13 cellular contexts compared by ENCODE assay signal in genomic region chr11:61325649-61326414, GRCh38. TPM values are rescaled to one million over a fixed set of nuclear protein-coding genes. Genes with fewer than 3 reads are reported as not detected.
A peak's percentile ranks its signal among the peaks of the same experiment; 100 is the strongest.
DNase-seq lines count a peak whose midpoint lies in the region; ATAC-seq, FAIRE-seq and TF ChIP-seq lines count a peak whose summit lies in the region.
"Had no signal": no experiment of that assay in that cellular context is flagged by ENCODE, and none has a peak within 500 bp of the region (broad histone marks: within the 10 kb centered on the region; RNA-seq: fewer than 3 reads in every experiment).

No MANE protein-coding gene starts in this region.

- H3K4me1 ChIP-seq in adrenal gland (replicated peaks in 1 of 2) (peaks cover 45 to 62% of the 10 kb centered on the region in 2 donors), prostate gland (replicated peaks) (peaks cover 9% of the 10 kb centered on the region)

- H3K27ac ChIP-seq in adrenal gland (peak overlapping the region in 4 of 5 donors; percentile 15 to 62 (median 26)), prostate gland (peak overlapping the region; percentile 28 to 40)

- H3K36me3 ChIP-seq in adrenal gland (replicated peaks in 1 of 2) (peaks cover 0 to 84% of the 10 kb centered on the region in 2 donors), prostate gland (peaks cover 5 to 39% of the 10 kb centered on the region in 2 donors)

- H3K4me3 ChIP-seq in adrenal gland (no peak overlapping the region), fibroblast of the aortic adventitia (ENCODE audit: low read depth, low read length) (no peak overlapping the region), prostate gland (no peak overlapping the region)

- no peak for ATAC-seq in GM18870 (IDR thresholded peaks at IDR 0.05; ENCODE audit: unreplicated experiment)
- ATAC-seq: activated CD8-positive, alpha-beta T cell treated with anti-CD3 and anti-CD28 coated beads for 36 hours had no signal

- 37 to 52% (median 41%) methylated on average over 2 of the region's 2 CpGs for WGBS in adrenal gland, 4 donors
- WGBS in prostate gland = 25% methylated on average over 2 of the region's 2 CpGs

- H3K9me3 ChIP-seq in adrenal gland (replicated peaks in 1 of 3) (no peaks in the 10 kb centered on the region), prostate gland (no peaks in the 10 kb centered on the region)

- TF ChIP-seq POLR2A in adrenal gland (IDR thresholded peaks at IDR 0.05) (no peak), prostate gland (IDR thresholded peaks at IDR 0.05) (no peak)

- peak; percentile 90 for DNase-seq in NCI-H1105 treated with DMSO at 0.1 percent for 48 hours (lab: John Stamatoyannopoulos, UW)
- peak; percentile 34 to 85 (median 69) for DNase-seq in adrenal gland
- peak; percentile 75 for DNase-seq in fibroblast of the aortic adventitia (ENCODE audit: low read depth)
- DNase-seq in prostate gland (ENCODE audit: low spot score) = peak; percentile 81
- no peak for DNase-seq in RCC 7860 (ENCODE audit: low spot score)
- DNase-seq in NCI-H69 (lab: John Stamatoyannopoulos, UW) = no peak
- DNase-seq: activated CD8-positive, alpha-beta T cell treated with anti-CD3 and anti-CD28 coated beads for 36 hours; activated gamma-delta T cell; C1 segment of cervical spinal cord; kidney glomerular epithelial cell; stimulated activated CD4-positive, alpha-beta T cell treated with anti-CD3 and anti-CD28 coated beads, Interleukin-15, amount 100 ng/mL, for 24 hours had no signal

- H3K27me3 ChIP-seq in adrenal gland = no peaks in the 10 kb centered on the region
- H3K27me3 ChIP-seq in prostate gland (replicated peaks; ENCODE audit: insufficient read depth) = no peaks in the 10 kb centered on the region

- intact Hi-C loops in adrenal gland (cut with DNase I) = no loop called here
- intact Hi-C loops in prostate gland (cut with DNase I) = no loop called here

- FAIRE-seq in RCC 7860 (lab: Jason Lieb, UNC) = no peak
- FAIRE-seq: H1 had no signal

- no peak for TF ChIP-seq CTCF in adrenal gland (IDR thresholded peaks at IDR 0.05)
- TF ChIP-seq CTCF in fibroblast of the aortic adventitia (IDR thresholded peaks at IDR 0.05; ENCODE audit: insufficient read depth, low read length) = no peak
- no peak for TF ChIP-seq CTCF in prostate gland (IDR thresholded peaks at IDR 0.05)

RNA-seq across cellular contexts. Expression of gene DDB1, which starts 7.1 kb away (rescaled TPM):
- 100 to 1,000 TPM; 405 to 885 (median 674) TPM for total RNA-seq in adrenal gland
- 100 to 1,000 TPM; 165 to 374 (median 308) TPM for polyA plus RNA-seq in adrenal gland
- 290 and 382 TPM in 2 replicates for total RNA-seq in fibroblast of the aortic adventitia (ENCODE audit: low replicate concordance)
- total RNA-seq in prostate gland = 100 to 1,000 TPM; 179 to 253 TPM

RNA-seq across cellular contexts. Expression of gene TKFC, which starts 7.2 kb away (rescaled TPM):
- total RNA-seq in adrenal gland (100 to 1,000 TPM; 144 to 603 (median 273) TPM), fibroblast of the aortic adventitia (ENCODE audit: low replicate concordance) (17.6 and 22.6 TPM in 2 replicates), prostate gland (10 to 100 TPM; 52.8 to 79.3 TPM)
- 100 to 1,000 TPM; 135 to 294 (median 198) TPM for polyA plus RNA-seq in adrenal gland

RNA-seq across cellular contexts. Expression of gene VWCE, which starts 30.7 kb away (rescaled TPM):
- total RNA-seq in adrenal gland (1 to 10 TPM in 7 of 8 donors, under 1 TPM in 1; 0.69 to 4.4 (median 2.5) TPM), fibroblast of the aortic adventitia (ENCODE audit: low replicate concordance) (7.4 and 13.9 TPM in 2 replicates), prostate gland (1 to 10 TPM; 2.0 to 4.3 TPM)
- polyA plus RNA-seq in adrenal gland = 1 to 10 TPM in 2 of 3 donors, under 1 TPM in 1; 0.55 to 5.8 (median 3.8) TPM

RNA-seq across cellular contexts. Expression of gene CYB561A3, which starts 35.9 kb away (rescaled TPM):
- 1,000 to 10,000 TPM in 3 of 8 donors, 100 to 1,000 TPM in 5; 137 to 1,306 (median 828) TPM for total RNA-seq in adrenal gland
- polyA plus RNA-seq in adrenal gland = 100 to 1,000 TPM; 108 to 299 (median 284) TPM
- 60.6 and 62.5 TPM in 2 replicates for total RNA-seq in fibroblast of the aortic adventitia (ENCODE audit: low replicate concordance)
- 10 to 100 TPM; 51.6 to 79.1 TPM for total RNA-seq in prostate gland

RNA-seq across cellular contexts. Expression of gene TMEM138, which starts 36.3 kb away (rescaled TPM):
- total RNA-seq in adrenal gland (100 to 1,000 TPM in 5 of 8 donors, 10 to 100 TPM in 3; 79.4 to 183 (median 134) TPM), fibroblast of the aortic adventitia (ENCODE audit: low replicate concordance) (13.7 and 38.5 TPM in 2 replicates), prostate gland (10 to 100 TPM; 17.9 to 35.4 TPM)
- 100 to 1,000 TPM; 244 to 276 (median 259) TPM for polyA plus RNA-seq in adrenal gland

Comparison
In these comparisons a context has a peak if more than half of its experiments do, and no peak if none do; other contexts are left out.
1. DNase-seq: peak in NCI-H1105 treated with DMSO at 0.1 percent for 48 hours (single experiment), adrenal gland (7 of 7), fibroblast of the aortic adventitia (single experiment) and prostate gland (single experiment); none in RCC 7860 (single experiment) and NCI-H69 (single experiment).